Comparison of ENCODE assay signal across 1 cellular context in the genomic region with DNA sequence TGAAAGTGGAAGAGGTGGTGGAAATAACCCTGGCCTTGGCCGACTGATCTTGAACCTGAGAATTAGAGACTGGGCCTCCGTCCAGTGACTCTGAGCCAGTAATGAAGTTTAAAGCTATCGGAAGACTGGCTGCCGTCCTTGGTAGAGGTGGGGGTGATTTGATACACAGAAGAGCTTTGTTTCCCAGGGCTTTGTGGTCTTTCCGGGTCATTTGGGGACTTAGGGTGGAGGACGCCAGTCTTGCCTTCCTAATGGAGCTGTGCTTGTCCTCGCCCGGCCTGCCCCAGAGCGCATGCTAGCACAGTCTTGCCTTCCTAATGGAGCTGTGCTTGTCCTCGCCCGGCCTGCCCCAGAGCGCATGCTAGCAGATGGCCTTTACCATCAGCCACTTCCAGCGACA.
TF ChIP-seq lines count a peak whose summit lies in the region.

No MANE protein-coding gene starts in this region.

TF ChIP-seq in GM23338, 12 proteins besides CTCF, POLR2A, EP300 and RAD21:
- TF ChIP-seq ZNF331 (CRISPR knock-in tag; IDR thresholded peaks at IDR 0.05; ENCODE audit: low read depth): no peak
- no peak for TF ChIP-seq STAT1 (IDR thresholded peaks at IDR 0.05; ENCODE audit: unreplicated experiment)
- TF ChIP-seq, protein P1, sequence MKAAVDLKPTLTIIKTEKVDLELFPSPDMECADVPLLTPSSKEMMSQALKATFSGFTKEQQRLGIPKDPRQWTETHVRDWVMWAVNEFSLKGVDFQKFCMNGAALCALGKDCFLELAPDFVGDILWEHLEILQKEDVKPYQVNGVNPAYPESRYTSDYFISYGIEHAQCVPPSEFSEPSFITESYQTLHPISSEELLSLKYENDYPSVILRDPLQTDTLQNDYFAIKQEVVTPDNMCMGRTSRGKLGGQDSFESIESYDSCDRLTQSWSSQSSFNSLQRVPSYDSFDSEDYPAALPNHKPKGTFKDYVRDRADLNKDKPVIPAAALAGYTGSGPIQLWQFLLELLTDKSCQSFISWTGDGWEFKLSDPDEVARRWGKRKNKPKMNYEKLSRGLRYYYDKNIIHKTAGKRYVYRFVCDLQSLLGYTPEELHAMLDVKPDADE (IDR thresholded peaks at IDR 0.05): no peak
- no peak for TF ChIP-seq NANOG (IDR thresholded peaks at IDR 0.05; ENCODE audit: borderline replicate concordance)
- TF ChIP-seq CREB1 (CRISPR knock-in tag; IDR thresholded peaks at IDR 0.05; ENCODE audit: low read depth): no peak
- TF ChIP-seq, protein P2, sequence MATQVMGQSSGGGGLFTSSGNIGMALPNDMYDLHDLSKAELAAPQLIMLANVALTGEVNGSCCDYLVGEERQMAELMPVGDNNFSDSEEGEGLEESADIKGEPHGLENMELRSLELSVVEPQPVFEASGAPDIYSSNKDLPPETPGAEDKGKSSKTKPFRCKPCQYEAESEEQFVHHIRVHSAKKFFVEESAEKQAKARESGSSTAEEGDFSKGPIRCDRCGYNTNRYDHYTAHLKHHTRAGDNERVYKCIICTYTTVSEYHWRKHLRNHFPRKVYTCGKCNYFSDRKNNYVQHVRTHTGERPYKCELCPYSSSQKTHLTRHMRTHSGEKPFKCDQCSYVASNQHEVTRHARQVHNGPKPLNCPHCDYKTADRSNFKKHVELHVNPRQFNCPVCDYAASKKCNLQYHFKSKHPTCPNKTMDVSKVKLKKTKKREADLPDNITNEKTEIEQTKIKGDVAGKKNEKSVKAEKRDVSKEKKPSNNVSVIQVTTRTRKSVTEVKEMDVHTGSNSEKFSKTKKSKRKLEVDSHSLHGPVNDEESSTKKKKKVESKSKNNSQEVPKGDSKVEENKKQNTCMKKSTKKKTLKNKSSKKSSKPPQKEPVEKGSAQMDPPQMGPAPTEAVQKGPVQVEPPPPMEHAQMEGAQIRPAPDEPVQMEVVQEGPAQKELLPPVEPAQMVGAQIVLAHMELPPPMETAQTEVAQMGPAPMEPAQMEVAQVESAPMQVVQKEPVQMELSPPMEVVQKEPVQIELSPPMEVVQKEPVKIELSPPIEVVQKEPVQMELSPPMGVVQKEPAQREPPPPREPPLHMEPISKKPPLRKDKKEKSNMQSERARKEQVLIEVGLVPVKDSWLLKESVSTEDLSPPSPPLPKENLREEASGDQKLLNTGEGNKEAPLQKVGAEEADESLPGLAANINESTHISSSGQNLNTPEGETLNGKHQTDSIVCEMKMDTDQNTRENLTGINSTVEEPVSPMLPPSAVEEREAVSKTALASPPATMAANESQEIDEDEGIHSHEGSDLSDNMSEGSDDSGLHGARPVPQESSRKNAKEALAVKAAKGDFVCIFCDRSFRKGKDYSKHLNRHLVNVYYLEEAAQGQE (IDR thresholded peaks at IDR 0.05; ENCODE audit: unreplicated experiment): no peak
- TF ChIP-seq ZNF114 (CRISPR knock-in tag; IDR thresholded peaks at IDR 0.05): no peak
- TF ChIP-seq EZH2phosphoT487 (IDR thresholded peaks at IDR 0.05; ENCODE audit: unreplicated experiment): no peak
- TF ChIP-seq, protein P3, sequence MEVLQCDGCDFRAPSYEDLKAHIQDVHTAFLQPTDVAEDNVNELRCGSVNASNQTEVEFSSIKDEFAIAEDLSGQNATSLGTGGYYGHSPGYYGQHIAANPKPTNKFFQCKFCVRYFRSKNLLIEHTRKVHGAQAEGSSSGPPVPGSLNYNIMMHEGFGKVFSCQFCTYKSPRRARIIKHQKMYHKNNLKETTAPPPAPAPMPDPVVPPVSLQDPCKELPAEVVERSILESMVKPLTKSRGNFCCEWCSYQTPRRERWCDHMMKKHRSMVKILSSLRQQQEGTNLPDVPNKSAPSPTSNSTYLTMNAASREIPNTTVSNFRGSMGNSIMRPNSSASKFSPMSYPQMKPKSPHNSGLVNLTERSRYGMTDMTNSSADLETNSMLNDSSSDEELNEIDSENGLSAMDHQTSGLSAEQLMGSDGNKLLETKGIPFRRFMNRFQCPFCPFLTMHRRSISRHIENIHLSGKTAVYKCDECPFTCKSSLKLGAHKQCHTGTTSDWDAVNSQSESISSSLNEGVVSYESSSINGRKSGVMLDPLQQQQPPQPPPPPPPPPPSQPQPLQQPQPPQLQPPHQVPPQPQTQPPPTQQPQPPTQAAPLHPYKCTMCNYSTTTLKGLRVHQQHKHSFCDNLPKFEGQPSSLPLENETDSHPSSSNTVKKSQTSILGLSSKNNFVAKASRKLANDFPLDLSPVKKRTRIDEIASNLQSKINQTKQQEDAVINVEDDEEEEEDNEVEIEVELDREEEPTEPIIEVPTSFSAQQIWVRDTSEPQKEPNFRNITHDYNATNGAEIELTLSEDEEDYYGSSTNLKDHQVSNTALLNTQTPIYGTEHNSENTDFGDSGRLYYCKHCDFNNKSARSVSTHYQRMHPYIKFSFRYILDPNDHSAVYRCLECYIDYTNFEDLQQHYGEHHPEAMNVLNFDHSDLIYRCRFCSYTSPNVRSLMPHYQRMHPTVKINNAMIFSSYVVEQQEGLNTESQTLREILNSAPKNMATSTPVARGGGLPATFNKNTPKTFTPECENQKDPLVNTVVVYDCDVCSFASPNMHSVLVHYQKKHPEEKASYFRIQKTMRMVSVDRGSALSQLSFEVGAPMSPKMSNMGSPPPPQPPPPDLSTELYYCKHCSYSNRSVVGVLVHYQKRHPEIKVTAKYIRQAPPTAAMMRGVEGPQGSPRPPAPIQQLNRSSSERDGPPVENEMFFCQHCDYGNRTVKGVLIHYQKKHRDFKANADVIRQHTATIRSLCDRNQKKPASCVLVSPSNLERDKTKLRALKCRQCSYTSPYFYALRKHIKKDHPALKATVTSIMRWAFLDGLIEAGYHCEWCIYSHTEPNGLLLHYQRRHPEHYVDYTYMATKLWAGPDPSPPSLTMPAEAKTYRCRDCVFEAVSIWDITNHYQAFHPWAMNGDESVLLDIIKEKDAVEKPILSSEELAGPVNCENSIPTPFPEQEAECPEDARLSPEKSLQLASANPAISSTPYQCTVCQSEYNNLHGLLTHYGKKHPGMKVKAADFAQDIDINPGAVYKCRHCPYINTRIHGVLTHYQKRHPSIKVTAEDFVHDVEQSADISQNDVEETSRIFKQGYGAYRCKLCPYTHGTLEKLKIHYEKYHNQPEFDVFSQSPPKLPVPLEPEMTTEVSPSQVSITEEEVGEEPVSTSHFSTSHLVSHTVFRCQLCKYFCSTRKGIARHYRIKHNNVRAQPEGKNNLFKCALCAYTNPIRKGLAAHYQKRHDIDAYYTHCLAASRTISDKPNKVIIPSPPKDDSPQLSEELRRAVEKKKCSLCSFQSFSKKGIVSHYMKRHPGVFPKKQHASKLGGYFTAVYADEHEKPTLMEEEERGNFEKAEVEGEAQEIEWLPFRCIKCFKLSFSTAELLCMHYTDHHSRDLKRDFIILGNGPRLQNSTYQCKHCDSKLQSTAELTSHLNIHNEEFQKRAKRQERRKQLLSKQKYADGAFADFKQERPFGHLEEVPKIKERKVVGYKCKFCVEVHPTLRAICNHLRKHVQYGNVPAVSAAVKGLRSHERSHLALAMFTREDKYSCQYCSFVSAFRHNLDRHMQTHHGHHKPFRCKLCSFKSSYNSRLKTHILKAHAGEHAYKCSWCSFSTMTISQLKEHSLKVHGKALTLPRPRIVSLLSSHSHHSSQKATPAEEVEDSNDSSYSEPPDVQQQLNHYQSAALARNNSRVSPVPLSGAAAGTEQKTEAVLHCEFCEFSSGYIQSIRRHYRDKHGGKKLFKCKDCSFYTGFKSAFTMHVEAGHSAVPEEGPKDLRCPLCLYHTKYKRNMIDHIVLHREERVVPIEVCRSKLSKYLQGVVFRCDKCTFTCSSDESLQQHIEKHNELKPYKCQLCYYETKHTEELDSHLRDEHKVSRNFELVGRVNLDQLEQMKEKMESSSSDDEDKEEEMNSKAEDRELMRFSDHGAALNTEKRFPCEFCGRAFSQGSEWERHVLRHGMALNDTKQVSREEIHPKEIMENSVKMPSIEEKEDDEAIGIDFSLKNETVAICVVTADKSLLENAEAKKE (CRISPR knock-in tag; IDR thresholded peaks at IDR 0.05): no peak
- no peak for TF ChIP-seq EZH2 (IDR thresholded peaks at IDR 0.05; ENCODE audit: low read depth, unreplicated experiment)
- TF ChIP-seq JUNB (IDR thresholded peaks at IDR 0.05; ENCODE audit: unreplicated experiment): no peak
- TF ChIP-seq POLR2AphosphoS5 (IDR thresholded peaks at IDR 0.05; ENCODE audit: low read depth): no peak
